ENCODE assay signal across 22 cellular contexts in genomic region chr1:176799327-176799726, GRCh38.
"Had no signal": no experiment of that assay in that cellular context is flagged by ENCODE, and none has a peak within 500 bp of the region (broad histone marks: within the 10 kb centered on the region; RNA-seq: fewer than 3 reads in every experiment).

No MANE protein-coding gene starts in this region.

- H3K27ac ChIP-seq: coronary artery, epithelial cell of prostate, heart left ventricle, pancreas, psoas muscle, thyroid gland, upper lobe of right lung had no signal

- H3K36me3 ChIP-seq: heart left ventricle, pancreas, thyroid gland, upper lobe of right lung had no signal

- FAIRE-seq: bronchial epithelial cell, pancreas had no signal

- ATAC-seq: heart left ventricle, left cardiac atrium, pancreas, psoas muscle, right cardiac atrium, upper lobe of right lung had no signal

- H3K9me3 ChIP-seq: heart left ventricle, pancreas, psoas muscle, thyroid gland, upper lobe of right lung had no signal

- H3K4me1 ChIP-seq: pancreas, psoas muscle, thyroid gland, upper lobe of right lung had no signal

- DNase-seq: activated CD4-positive, alpha-beta memory T cell treated with anti-CD3 and anti-CD28 coated beads, Interleukin-2, amount 10 ng/mL, durations not matched to agents 7 days and 5 days; activated CD4-positive, alpha-beta T cell treated with anti-CD3 and anti-CD28 coated beads, Interleukin-2, amount 10 ng/mL, durations not matched to agents 24 days and 14 days; activated CD4-positive, CD25-positive, alpha-beta regulatory T cell; activated effector memory CD4-positive, alpha-beta T cell treated with anti-CD3 and anti-CD28 coated beads, Interleukin-2, amount 50 U/mL, for 16 hours; activated naive CD4-positive, alpha-beta T cell treated with anti-CD3 and anti-CD28 coated beads, Interleukin-2, amount 10 ng/mL, durations not matched to agents 7 days and 5 days; activated T-cell treated with anti-CD3 and anti-CD28 coated beads for 4 hours; amygdala; heart left ventricle; islet precursor cell; left cardiac atrium; nephron progenitor cell; pancreas; psoas muscle; right cardiac atrium; stimulated activated CD4-positive, alpha-beta T cell treated with anti-CD3 and anti-CD28 coated beads, Interleukin-12 subunit alpha, Interleukin-12 subunit beta, amount 100 ng/mL, for 4 hours; substantia nigra; T-helper 9 cell; thyroid gland; upper lobe of right lung had no signal

- H3K27me3 ChIP-seq: heart left ventricle, pancreas, thyroid gland, upper lobe of right lung had no signal

- H3K4me3 ChIP-seq: coronary artery, heart left ventricle, pancreas, psoas muscle, thyroid gland, upper lobe of right lung had no signal
